In genomic region chr20:50879649-50880550, GRCh38 we compare ENCODE assay signal across 12 cellular contexts.
"Had no signal": no experiment of that assay in that cellular context is flagged by ENCODE, and none has a peak within 500 bp of the region (broad histone marks: within the 10 kb centered on the region; RNA-seq: fewer than 3 reads in every experiment).

No MANE protein-coding gene starts in this region.

- H3K27ac ChIP-seq: brain microvascular endothelial cell, thoracic aorta had no signal

- H3K36me3 ChIP-seq: brain microvascular endothelial cell, thoracic aorta had no signal

- H3K27me3 ChIP-seq: brain microvascular endothelial cell had no signal

- H3K9me3 ChIP-seq: thoracic aorta had no signal

- H3K4me3 Mint-ChIP-seq: activated CD4-positive, alpha-beta memory T cell treated with anti-CD3 and anti-CD28 coated beads for 36 hours; activated naive CD4-positive, alpha-beta T cell treated with anti-CD3 and anti-CD28 coated beads, Interleukin-2, amount 10 ng/mL, durations not matched to agents 7 days and 5 days; activated T-helper 1 cell treated with anti-CD3 and anti-CD28 coated beads, Interleukin-12 subunit alpha, Interleukin-12 subunit beta, Interleukin-2, Interleukin-4 antibody, amounts not matched to agents 30 ng/mL and 10 ng/mL and 1 ng/mL, durations not matched to agents 14 hours and 24 hours and 36 hours; naive thymus-derived CD4-positive, alpha-beta T cell; stimulated activated naive CD8-positive, alpha-beta T cell treated with anti-CD3 and anti-CD28 coated beads, Interleukin-15, amount 100 ng/mL, for 72 hours had no signal

- H3K4me3 ChIP-seq: lung, thoracic aorta had no signal

- ATAC-seq: naive thymus-derived CD4-positive, alpha-beta T cell; stimulated activated naive CD8-positive, alpha-beta T cell treated with anti-CD3 and anti-CD28 coated beads, Interleukin-15, amount 100 ng/mL, for 72 hours had no signal

- H3K36me3 Mint-ChIP-seq: activated CD4-positive, alpha-beta memory T cell treated with anti-CD3 and anti-CD28 coated beads for 36 hours had no signal

- H3K4me1 Mint-ChIP-seq: activated naive CD4-positive, alpha-beta T cell treated with anti-CD3 and anti-CD28 coated beads, Interleukin-2, amount 10 ng/mL, durations not matched to agents 7 days and 5 days; naive thymus-derived CD4-positive, alpha-beta T cell; stimulated activated naive CD8-positive, alpha-beta T cell treated with anti-CD3 and anti-CD28 coated beads, Interleukin-15, amount 100 ng/mL, for 72 hours had no signal

- H3K27me3 Mint-ChIP-seq: activated CD4-positive, alpha-beta memory T cell treated with anti-CD3 and anti-CD28 coated beads for 36 hours; activated naive CD4-positive, alpha-beta T cell treated with anti-CD3 and anti-CD28 coated beads, Interleukin-2, amount 10 ng/mL, durations not matched to agents 7 days and 5 days; naive thymus-derived CD4-positive, alpha-beta T cell; stimulated activated naive CD8-positive, alpha-beta T cell treated with anti-CD3 and anti-CD28 coated beads, Interleukin-15, amount 100 ng/mL, for 72 hours had no signal

- H3K27ac Mint-ChIP-seq: activated CD4-positive, alpha-beta memory T cell treated with anti-CD3 and anti-CD28 coated beads for 36 hours; activated naive CD4-positive, alpha-beta T cell treated with anti-CD3 and anti-CD28 coated beads, Interleukin-2, amount 10 ng/mL, durations not matched to agents 7 days and 5 days; activated T-helper 1 cell treated with anti-CD3 and anti-CD28 coated beads, Interleukin-12 subunit alpha, Interleukin-12 subunit beta, Interleukin-2, Interleukin-4 antibody, amounts not matched to agents 30 ng/mL and 10 ng/mL and 1 ng/mL, durations not matched to agents 14 hours and 24 hours and 36 hours had no signal

- DNase-seq: activated CD4-positive, alpha-beta memory T cell treated with anti-CD3 and anti-CD28 coated beads for 36 hours; activated CD4-positive, alpha-beta T cell treated with anti-CD3 and anti-CD28 coated beads for 1 hour; activated CD8-positive, alpha-beta memory T cell treated with anti-CD3 and anti-CD28 coated beads, Interleukin-2, amount 50 U/mL, for 4 hours; activated naive CD4-positive, alpha-beta T cell treated with anti-CD3 and anti-CD28 coated beads, Interleukin-2, amount 10 ng/mL, durations not matched to agents 7 days and 5 days; brain microvascular endothelial cell; naive thymus-derived CD4-positive, alpha-beta T cell; nucleus accumbens; stimulated activated CD4-positive, alpha-beta T cell treated with anti-CD3 and anti-CD28 coated beads, Interleukin-2, amount 100 ng/mL, for 48 hours; stimulated activated naive CD8-positive, alpha-beta T cell treated with anti-CD3 and anti-CD28 coated beads, Interleukin-15, amount 100 ng/mL, for 72 hours had no signal
